Comparison of ENCODE assay signal across 14 cellular contexts in genomic region chr2:240291337-240291751, GRCh38.
DNase-seq lines count a peak whose midpoint lies in the region; ATAC-seq and TF ChIP-seq lines count a peak whose summit lies in the region.
"Had no signal": no experiment of that assay in that cellular context is flagged by ENCODE, and none has a peak within 500 bp of the region (broad histone marks: within the 10 kb centered on the region; RNA-seq: fewer than 3 reads in every experiment).

No MANE protein-coding gene starts in this region.

- no peaks in the 10 kb centered on the region for H3K36me3 Mint-ChIP-seq in neural progenitor cell

- 74 to 76% methylated on average over 13 of the region's 13 CpGs for WGBS in aorta, 2 donors

- CTCF ChIA-PET in HEK293 (lab: Yijun Ruan, JAX): no interaction called here

- H2AFZ ChIP-seq in neural progenitor cell (replicated peaks): no peak overlapping the region
- H2AFZ ChIP-seq: PC-9 had no signal

- ATAC-seq in GM18907 (IDR thresholded peaks at IDR 0.05; ENCODE audit: unreplicated experiment): no peak
- no peak for ATAC-seq in sciatic nerve
- no peak for ATAC-seq in aorta (ENCODE audit: low FRiP score)
- ATAC-seq: HCT116 had no signal

- intact Hi-C loops in sciatic nerve (cut with DNase I) (no loop called here), aorta (cut with DNase I) (no loop called here)

- no peaks in the 10 kb centered on the region for H3K79me2 ChIP-seq in neural progenitor cell (ENCODE audit: low read depth)

- H4K20me1 ChIP-seq in neural progenitor cell (ENCODE audit: low read depth): no peaks in the 10 kb centered on the region

- no peak overlapping the region for H3K9ac ChIP-seq in neural progenitor cell

- H3K27me3 ChIP-seq in neural progenitor cell (no peaks in the 10 kb centered on the region), aorta (ENCODE audit: control insufficient read depth in 1 of 2, insufficient read depth in 2 of 2, low read length in 1 of 2) (no peaks in the 10 kb centered on the region)

- H3K4me3 Mint-ChIP-seq in neural progenitor cell: no peak overlapping the region

- POLR2A ChIA-PET in HEK293 (lab: Yijun Ruan, JAX): no interaction called here

- in situ Hi-C loops in GM13976 (cut with MboI; ENCODE audit: low sequenced_read_pairs, unreplicated experiment): no loop called here

- peaks cover 8% of the 10 kb centered on the region for H3K27me3 Mint-ChIP-seq in neural progenitor cell (ENCODE audit: insufficient read depth, low read depth)

- peak overlapping the region; percentile 63 for H3K27ac Mint-ChIP-seq in neural progenitor cell

- H3K27ac ChIP-seq in HEK293 (ENCODE audit: extremely low read depth, low read depth, low read length) (no peak overlapping the region), neural progenitor cell (no peak overlapping the region), aorta (ENCODE audit: low read depth in 1 of 2, low read length in 2 of 2) (no peak overlapping the region)
- H3K27ac ChIP-seq: PC-9 had no signal

- peak; percentile 20 for DNase-seq in GM13976 (ENCODE audit: low spot score)
- peak; percentile 8 for DNase-seq in iPS-NIHi11 (ENCODE audit: low spot score)
- no peak for DNase-seq in neural progenitor cell (ENCODE audit: low spot score)
- DNase-seq in sciatic nerve (ENCODE audit: low spot score): no peak
- DNase-seq in aorta: no peak
- DNase-seq: COR-L47, EL, NCI-H1092, NCI-H2227 treated with DMSO at 0.1 percent for 48 hours, NCI-H524, PC-9 had no signal

- H3F3A ChIP-seq in neural progenitor cell (ENCODE audit: low read depth): no peaks in the 10 kb centered on the region

- peaks cover 31% of the 10 kb centered on the region for H3K4me1 Mint-ChIP-seq in neural progenitor cell

- H3K4me3 ChIP-seq in HEK293 (ENCODE audit: low read depth, low read length) (no peak overlapping the region), neural progenitor cell (no peak overlapping the region), aorta (ENCODE audit: low read length in 2 of 2) (no peak overlapping the region)
- H3K4me3 ChIP-seq: PC-9 had no signal

- no peaks in the 10 kb centered on the region for H3K9me3 Mint-ChIP-seq in neural progenitor cell

- no peaks in the 10 kb centered on the region for H3K36me3 ChIP-seq in HEK293 (ENCODE audit: control insufficient read depth in 2 of 2, insufficient read depth in 1 of 2, low read length in 2 of 2)
- H3K36me3 ChIP-seq in neural progenitor cell: no peaks in the 10 kb centered on the region
- H3K36me3 ChIP-seq in aorta (ENCODE audit: control insufficient read depth in 1 of 2, insufficient read depth in 2 of 2, low read length in 1 of 2): no peaks in the 10 kb centered on the region

- H3K4me1 ChIP-seq in HEK293 (ENCODE audit: control insufficient read depth, insufficient read depth, low read length) (no peaks in the 10 kb centered on the region), neural progenitor cell (peaks cover 9% of the 10 kb centered on the region), aorta (ENCODE audit: control insufficient read depth in 1 of 2, insufficient read depth in 2 of 2, low read length in 2 of 2) (no peaks in the 10 kb centered on the region)

- H3K4me2 ChIP-seq in neural progenitor cell: no peak overlapping the region
- H3K4me2 ChIP-seq: PC-9 had no signal

- no peak for TF ChIP-seq CTCF in GM13976 (IDR thresholded peaks at IDR 0.05; ENCODE audit: borderline replicate concordance, control extremely low read depth, extremely low read depth, insufficient read depth, missing control alignments)
- no peak for TF ChIP-seq CTCF in HEK293 (tag by site-specific recombination; IDR thresholded peaks at IDR 0.05)
- TF ChIP-seq CTCF in neural progenitor cell (IDR thresholded peaks at IDR 0.05): no peak

- H3K9me3 ChIP-seq in HEK293 (ENCODE audit: control insufficient read depth, insufficient read depth, low read depth, low read length) (no peaks in the 10 kb centered on the region), neural progenitor cell (ENCODE audit: low read depth) (no peaks in the 10 kb centered on the region), aorta (ENCODE audit: control insufficient read depth, low read length) (no peaks in the 10 kb centered on the region)

TF ChIP-seq in HEK293, 187 proteins besides CTCF, POLR2A, EP300 and RAD21:
- TF ChIP-seq REST (tag by site-specific recombination; IDR thresholded peaks at IDR 0.05) (peak; percentile 52), ZNF292 (tag by site-specific recombination; IDR thresholded peaks at IDR 0.05; ENCODE audit: borderline replicate concordance, low read depth) (no peak)

Comparison
In these comparisons a context has a peak if more than half of its experiments do, and no peak if none do; other contexts are left out.
1. DNase-seq: peak in GM13976 (single experiment) and iPS-NIHi11 (single experiment); none in neural progenitor cell (single experiment), sciatic nerve (single experiment) and aorta (0 of 2).